Comparison of ENCODE assay signal across 26 cellular contexts in genomic region chr3:170785454-170785853, GRCh38.
"Had no signal": no experiment of that assay in that cellular context is flagged by ENCODE, and none has a peak within 500 bp of the region (broad histone marks: within the 10 kb centered on the region; RNA-seq: fewer than 3 reads in every experiment).

No MANE protein-coding gene starts in this region.

- H3K4me1 ChIP-seq: left ventricle myocardium inferior, neural progenitor cell, parathyroid adenoma, right atrium auricular region, tibial nerve, uterus had no signal

- H2AFZ ChIP-seq: hepatocyte, neural progenitor cell, parathyroid adenoma had no signal

- H3K4me3 ChIP-seq: hepatocyte, left ventricle myocardium inferior, lung, mucosa of descending colon, neural progenitor cell, right atrium auricular region, right lobe of liver, smooth muscle cell, tibial nerve, uterus had no signal

- H3K36me3 ChIP-seq: left ventricle myocardium inferior, neural progenitor cell, neutrophil, right atrium auricular region, right lobe of liver, tibial nerve, uterus had no signal

- DNase-seq: islet precursor cell; left ventricle myocardium inferior; midbrain; mucosa of descending colon; naive thymus-derived CD4-positive, alpha-beta T cell; nephron progenitor cell; occipital lobe; right lobe of liver; stimulated activated CD4-positive, alpha-beta T cell treated with anti-CD3 and anti-CD28 coated beads, Interleukin-1b, Interleukin-23, amount 100 ng/mL, for 48 hours; stimulated activated CD4-positive, alpha-beta T cell treated with anti-CD3 and anti-CD28 coated beads, Interleukin-2, amount 100 ng/mL, for 48 hours; stimulated activated CD4-positive, alpha-beta T cell treated with anti-CD3 and anti-CD28 coated beads, Interleukin-4, amount 100 ng/mL, for 4 hours; stimulated activated CD8-positive, alpha-beta memory T cell treated with anti-CD3 and anti-CD28 coated beads, Interleukin-4, amount 100 ng/mL, for 48 hours; stimulated activated naive CD4-positive, alpha-beta T cell treated with Interleukin-2 at 50 U/mL for 16 hours; stimulated activated naive CD8-positive, alpha-beta T cell treated with anti-CD3 and anti-CD28 coated beads, Interleukin-15, amount 100 ng/mL, for 72 hours; substantia nigra; uterus had no signal

- H3K27ac ChIP-seq: hepatocyte, left ventricle myocardium inferior, neural progenitor cell, neutrophil, parathyroid adenoma, right atrium auricular region, right lobe of liver, tibial nerve, uterus had no signal

- H3K27ac Mint-ChIP-seq: nephron progenitor cell; neural progenitor cell; stimulated activated memory B cell treated with anti-CD40 and anti-IgM and Interleukin-4, amounts not matched to agents 10 μg/mL and 1 μg/mL and 100 μg/mL, for 72 hours; stimulated activated naive CD8-positive, alpha-beta T cell treated with anti-CD3 and anti-CD28 coated beads, Interleukin-15, amount 100 ng/mL, for 72 hours; type B pancreatic cell had no signal

- H3K4me3 Mint-ChIP-seq: naive thymus-derived CD4-positive, alpha-beta T cell; nephron progenitor cell; neural progenitor cell; stimulated activated memory B cell treated with anti-CD40 and anti-IgM and Interleukin-4, amounts not matched to agents 10 μg/mL and 1 μg/mL and 100 μg/mL, for 72 hours; stimulated activated naive CD8-positive, alpha-beta T cell treated with anti-CD3 and anti-CD28 coated beads, Interleukin-15, amount 100 ng/mL, for 72 hours; type B pancreatic cell had no signal

- H3K79me2 ChIP-seq: hepatocyte, parathyroid adenoma had no signal

- H3K27me3 ChIP-seq: hepatocyte, neural progenitor cell, right atrium auricular region, right lobe of liver, tibial nerve, uterus had no signal

- H3K4me2 ChIP-seq: hepatocyte, neural progenitor cell, smooth muscle cell had no signal

- H3K27me3 Mint-ChIP-seq: type B pancreatic cell had no signal

- H3K4me1 Mint-ChIP-seq: naive thymus-derived CD4-positive, alpha-beta T cell; nephron progenitor cell; neural progenitor cell; stimulated activated memory B cell treated with anti-CD40 and anti-IgM and Interleukin-4, amounts not matched to agents 10 μg/mL and 1 μg/mL and 100 μg/mL, for 72 hours; stimulated activated naive CD8-positive, alpha-beta T cell treated with anti-CD3 and anti-CD28 coated beads, Interleukin-15, amount 100 ng/mL, for 72 hours had no signal

- H3K9me3 ChIP-seq: mucosa of descending colon, neutrophil, right atrium auricular region, right lobe of liver, uterus had no signal

- H3K9ac ChIP-seq: neural progenitor cell, parathyroid adenoma had no signal

- ATAC-seq: mucosa of descending colon; naive thymus-derived CD4-positive, alpha-beta T cell; right lobe of liver; stimulated activated memory B cell treated with anti-CD40 and anti-IgM and Interleukin-4, amounts not matched to agents 10 μg/mL and 1 μg/mL and 100 μg/mL, for 72 hours; stimulated activated naive CD8-positive, alpha-beta T cell treated with anti-CD3 and anti-CD28 coated beads, Interleukin-15, amount 100 ng/mL, for 72 hours had no signal

- H3K9me3 Mint-ChIP-seq: stimulated activated memory B cell treated with anti-CD40 and anti-IgM and Interleukin-4, amounts not matched to agents 10 μg/mL and 1 μg/mL and 100 μg/mL, for 72 hours; stimulated activated naive CD8-positive, alpha-beta T cell treated with anti-CD3 and anti-CD28 coated beads, Interleukin-15, amount 100 ng/mL, for 72 hours; type B pancreatic cell had no signal

- H3K36me3 Mint-ChIP-seq: naive thymus-derived CD4-positive, alpha-beta T cell; neural progenitor cell; stimulated activated memory B cell treated with anti-CD40 and anti-IgM and Interleukin-4, amounts not matched to agents 10 μg/mL and 1 μg/mL and 100 μg/mL, for 72 hours; type B pancreatic cell had no signal
